ENCODE assay signal across 8 cellular contexts in the genomic region with DNA sequence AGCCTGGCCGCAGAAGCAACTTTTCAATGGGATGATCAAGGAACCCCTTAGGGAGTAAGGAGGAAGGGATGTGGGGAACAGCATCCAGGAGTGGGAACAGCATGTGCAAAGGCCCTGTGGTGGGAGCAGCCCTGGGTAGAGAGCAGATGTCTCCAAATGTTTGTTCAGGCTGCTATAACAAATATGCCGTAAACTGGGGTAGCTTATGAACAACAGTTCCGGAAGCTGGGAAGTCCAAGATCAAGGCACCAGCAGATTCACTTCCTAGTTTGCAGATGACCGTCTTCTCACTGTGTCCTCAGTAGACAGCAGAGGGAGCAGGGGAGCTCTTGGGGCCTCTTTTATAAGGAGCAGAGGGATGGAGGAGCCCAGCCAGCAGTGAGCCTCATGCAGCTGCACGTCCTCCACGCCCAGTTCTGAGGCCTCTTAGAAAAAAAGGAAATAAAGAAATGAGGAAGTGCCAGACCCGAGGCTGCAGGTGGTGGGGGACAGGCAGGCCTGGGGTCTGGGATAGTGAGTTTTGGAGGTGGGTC. TPM values are rescaled to one million over a fixed set of nuclear protein-coding genes. Genes with fewer than 3 reads are reported as not detected.
DNase-seq lines count a peak whose midpoint lies in the region; ATAC-seq and TF ChIP-seq lines count a peak whose summit lies in the region.

No MANE protein-coding gene starts in this region.

- peak; percentile 70 for TF ChIP-seq CTCF in choroid plexus epithelial cell (conservative IDR thresholded peaks at IDR 0.05; ENCODE audit: low read depth, low read length)

- CTCF ChIA-PET in activated CD4-positive, alpha-beta T cell treated with anti-CD3 and anti-CD28 coated beads for 36 hours (lab: Charles Lee) = interaction anchor here (0.6 to 1.3 kb wide), 4 partner anchors 11 to 291 kb away, joined by 3 to 4 read pairs (median 3); no protein-coding TSS in a partner anchor

- no peaks in the 10 kb centered on the region for H3K9me3 Mint-ChIP-seq in activated CD4-positive, alpha-beta T cell treated with anti-CD3 and anti-CD28 coated beads for 36 hours (ENCODE audit: low read depth)

- intact Hi-C loops in activated CD4-positive, alpha-beta T cell treated with anti-CD3 and anti-CD28 coated beads for 36 hours (cut with DNase I, micrococcal nuclease) = no loop called here

- peaks cover 2% of the 10 kb centered on the region for H3K4me1 Mint-ChIP-seq in activated CD4-positive, alpha-beta T cell treated with anti-CD3 and anti-CD28 coated beads for 36 hours

- no peak overlapping the region for H3K27ac Mint-ChIP-seq in activated CD4-positive, alpha-beta T cell treated with anti-CD3 and anti-CD28 coated beads for 36 hours

- H3K4me3 Mint-ChIP-seq in activated CD4-positive, alpha-beta T cell treated with anti-CD3 and anti-CD28 coated beads for 36 hours = no peak overlapping the region

- no peak for DNase-seq in activated CD4-positive, alpha-beta T cell treated with anti-CD3 and anti-CD28 coated beads for 36 hours
- DNase-seq in activated CD4-positive, alpha-beta T cell treated with anti-CD3 and anti-CD28 coated beads, Interleukin-2, amount 50 U/mL, for 1 hour = no peak
- peak; percentile 98 for DNase-seq in NOMO-1 treated with dmso at 0.1 percent for 144 hours (lab: John Stamatoyannopoulos, UW; ENCODE audit: unreplicated experiment)
- DNase-seq in choroid plexus epithelial cell (ENCODE audit: low read depth) = peak; percentile 84
- DNase-seq in midbrain (lab: John Stamatoyannopoulos, UW) = peak; percentile 24

- no peaks in the 10 kb centered on the region for H3K36me3 Mint-ChIP-seq in activated CD4-positive, alpha-beta T cell treated with anti-CD3 and anti-CD28 coated beads for 36 hours (ENCODE audit: low read depth)

- peaks cover 6% of the 10 kb centered on the region for H3K27me3 Mint-ChIP-seq in activated CD4-positive, alpha-beta T cell treated with anti-CD3 and anti-CD28 coated beads for 36 hours

- POLR2A ChIA-PET in activated CD4-positive, alpha-beta T cell treated with anti-CD3 and anti-CD28 coated beads for 36 hours (lab: Charles Lee) = no interaction called here

- ATAC-seq in activated CD4-positive, alpha-beta T cell treated with anti-CD3 and anti-CD28 coated beads for 36 hours = peak; percentile 51
- no peak for ATAC-seq in HG02678 (IDR thresholded peaks at IDR 0.05; ENCODE audit: unreplicated experiment)
- no peak for ATAC-seq in GM18861 (IDR thresholded peaks at IDR 0.05; ENCODE audit: unreplicated experiment)
- no peak for ATAC-seq in GM21423 (IDR thresholded peaks at IDR 0.05; ENCODE audit: unreplicated experiment)

- H3K4me3 ChIP-seq in choroid plexus epithelial cell (ENCODE audit: low read depth, low read length) = no peak overlapping the region

RNA-seq across cellular contexts. Expression of gene LRRC25, which starts 4.2 kb away (rescaled TPM):
- total RNA-seq in activated CD4-positive, alpha-beta T cell treated with anti-CD3 and anti-CD28 coated beads for 36 hours = not detected

RNA-seq across cellular contexts. Expression of gene GDF15, which starts 15.7 kb away (rescaled TPM):
- not detected for total RNA-seq in activated CD4-positive, alpha-beta T cell treated with anti-CD3 and anti-CD28 coated beads for 36 hours

RNA-seq across cellular contexts. Expression of gene SSBP4, which starts 17.6 kb away (rescaled TPM):
- 10 to 100 TPM; 71.7 to 79.3 TPM for total RNA-seq in activated CD4-positive, alpha-beta T cell treated with anti-CD3 and anti-CD28 coated beads for 36 hours

RNA-seq across cellular contexts. Expression of gene ISYNA1, which starts 36.3 kb away (rescaled TPM):
- total RNA-seq in activated CD4-positive, alpha-beta T cell treated with anti-CD3 and anti-CD28 coated beads for 36 hours = 10 to 100 TPM; 18.8 to 23.3 TPM

Comparison
In these comparisons a context has a peak if more than half of its experiments do, and no peak if none do; other contexts are left out.
1. DNase-seq: peak in NOMO-1 treated with dmso at 0.1 percent for 144 hours (single experiment), choroid plexus epithelial cell (single experiment) and midbrain (single experiment); none in activated CD4-positive, alpha-beta T cell treated with anti-CD3 and anti-CD28 coated beads for 36 hours (single experiment) and activated CD4-positive, alpha-beta T cell treated with anti-CD3 and anti-CD28 coated beads, Interleukin-2, amount 50 U/mL, for 1 hour (single experiment).